ENCODE assay signal across 7 cellular contexts in genomic region chr3:195989921-195990840, GRCh38.
A peak's percentile ranks its signal among the peaks of the same experiment; 100 is the strongest.
DNase-seq lines count a peak whose midpoint lies in the region; ATAC-seq and TF ChIP-seq lines count a peak whose summit lies in the region.
"Not testable (repeated sequence)": the region's sequence is repeated elsewhere in the genome, so short reads cannot be mapped to it uniquely, and the experiment has no call there.

No MANE protein-coding gene starts in this region.

- WGBS in spleen, 5 donors = 1 to 2% (median 2%) methylated on average over 25 to 91 of the region's 107 CpGs

- not testable (repeated sequence) for TF ChIP-seq CTCF in NB4 (IDR thresholded peaks at IDR 0.05; ENCODE audit: low read depth, low read length); left lung (IDR thresholded peaks at IDR 0.05)
- TF ChIP-seq CTCF in spleen (IDR thresholded peaks at IDR 0.05 in 8 of 11, conservative IDR thresholded peaks at IDR 0.05 in 3 of 11) = peak in 1 of 11 experiments; percentile 21

- not testable (repeated sequence) for H3K9me3 ChIP-seq in effector memory CD4-positive, alpha-beta T cell (ENCODE audit: control insufficient read depth, low read length); left lung; spleen

- peak; percentile 84 for ATAC-seq in GM18520 (IDR thresholded peaks at IDR 0.05; ENCODE audit: unreplicated experiment)
- ATAC-seq in HG02763 (IDR thresholded peaks at IDR 0.05; ENCODE audit: unreplicated experiment) = peak; percentile 93
- ATAC-seq in left lung = peak; percentile 91

- H3K36me3 ChIP-seq in effector memory CD4-positive, alpha-beta T cell (ENCODE audit: control insufficient read depth, insufficient read depth, low read length); left lung; spleen: not testable (repeated sequence)

- TF ChIP-seq POLR2A in NB4 (IDR thresholded peaks at IDR 0.05; ENCODE audit: extremely low read depth, insufficient read length) (peak; percentile 41), spleen (IDR thresholded peaks at IDR 0.05) (peak in 1 of 3 donors; percentile 70)

- peak overlapping the region; percentile 73 for H3K27ac ChIP-seq in effector memory CD4-positive, alpha-beta T cell (ENCODE audit: insufficient read depth, low read length, poor library complexity, severe bottlenecking)
- H3K27ac ChIP-seq in left lung (peak overlapping the region; percentile 73 to 78), spleen (peak overlapping the region; percentile 85 to 92 (median 88))

- not testable (repeated sequence) for H3K4me1 ChIP-seq in effector memory CD4-positive, alpha-beta T cell (ENCODE audit: control insufficient read depth, insufficient read depth, low read length, poor library complexity, severe bottlenecking); left lung
- peaks cover 0 to 19% (median 5%) of the 10 kb centered on the region in 6 donors for H3K4me1 ChIP-seq in spleen

- H3K27me3 ChIP-seq in effector memory CD4-positive, alpha-beta T cell (replicated peaks; ENCODE audit: control insufficient read depth, insufficient read depth, low read length, poor library complexity, severe bottlenecking); left lung; spleen (replicated peaks in 1 of 7): not testable (repeated sequence)

- H3K4me3 ChIP-seq in NB4 (ENCODE audit: low read depth, low read length) (peak overlapping the region; percentile 62), left lung (peak overlapping the region; percentile 73 to 86), spleen (peak overlapping the region; percentile 48 to 89 (median 70))
- peak overlapping the region; percentile 91 for H3K4me3 ChIP-seq in effector memory CD4-positive, alpha-beta T cell (ENCODE audit: insufficient read depth, low read depth, low read length, poor library complexity, severe bottlenecking)

- intact Hi-C loops in left lung (cut with DNase I); spleen (cut with DNase I; ENCODE audit: low total_unique reads): not testable (repeated sequence)

- DNase-seq in NB4 (ENCODE audit: low read depth) (peak; percentile 84), left lung (peak; percentile 90 to 99), spleen (peak; percentile 97)
- peak; percentile 99 for DNase-seq in activated CD8-positive, alpha-beta memory T cell treated with anti-CD3 and anti-CD28 coated beads, Interleukin-2, amount 50 U/mL, for 48 hours
- peak; percentile 84 to 95 (median 92) for DNase-seq in effector memory CD4-positive, alpha-beta T cell

Comparison
In these comparisons a context has a peak if more than half of its experiments do, and no peak if none do; other contexts are left out.
1. Peak in every context shown above with its lines: DNase-seq, ATAC-seq, H3K4me3 ChIP-seq and H3K27ac ChIP-seq.